9 cellular contexts compared by ENCODE assay signal in the genomic region with DNA sequence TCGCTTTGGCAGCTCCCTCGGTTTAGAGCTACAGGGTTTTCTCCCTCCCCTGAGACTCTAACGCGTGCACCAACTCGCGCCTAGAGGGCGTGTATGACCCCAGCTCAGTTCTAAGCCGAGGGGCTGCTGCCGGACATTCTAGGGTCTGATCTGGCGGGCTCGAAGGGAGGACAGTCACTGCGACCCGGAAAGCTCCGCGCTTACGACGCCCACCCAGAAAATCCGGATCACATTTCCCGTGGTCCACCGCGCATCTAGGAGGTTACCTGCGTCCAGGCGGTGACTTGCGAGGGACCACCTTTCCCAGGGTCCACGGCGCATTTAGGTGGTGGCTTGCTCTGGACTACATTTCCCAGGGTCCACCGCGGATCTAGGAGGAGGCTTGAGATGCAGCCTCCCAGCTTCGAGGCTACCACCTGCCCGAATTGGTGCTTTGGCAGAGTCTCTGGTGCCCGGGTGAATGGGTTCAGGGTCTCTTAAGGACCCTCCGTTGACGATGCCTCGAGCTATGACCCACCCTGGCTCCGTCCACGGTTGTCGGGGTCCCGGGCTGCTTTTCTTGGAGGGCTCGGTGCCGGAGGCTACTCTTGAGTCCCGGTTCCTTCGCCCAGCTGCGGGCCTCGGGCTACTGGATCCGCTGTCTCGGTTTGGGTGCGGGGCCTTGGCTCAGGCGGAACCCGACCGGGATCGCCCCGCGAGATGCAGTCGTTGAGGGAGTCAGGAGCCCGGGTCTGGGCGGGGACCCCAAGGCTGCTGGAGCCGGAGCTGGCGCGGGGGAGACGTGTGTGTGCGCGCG. TPM values are rescaled to one million over a fixed set of nuclear protein-coding genes. Genes with fewer than 3 reads are reported as not detected.
DNase-seq lines count a peak whose midpoint lies in the region; ATAC-seq, FAIRE-seq and TF ChIP-seq lines count a peak whose summit lies in the region.
"Had no signal": no experiment of that assay in that cellular context is flagged by ENCODE, and none has a peak within 500 bp of the region (broad histone marks: within the 10 kb centered on the region; RNA-seq: fewer than 3 reads in every experiment).

No MANE protein-coding gene starts in this region.

- H3K27me3 ChIP-seq in keratinocyte (ENCODE audit: control insufficient read depth, extremely low read depth, insufficient read depth, low read length) (peaks cover 24% of the 10 kb centered on the region), suprapubic skin (peaks cover 6% of the 10 kb centered on the region)

- ATAC-seq in HG03521 (IDR thresholded peaks at IDR 0.05; ENCODE audit: unreplicated experiment) (no peak), HG02623 (IDR thresholded peaks at IDR 0.05; ENCODE audit: unreplicated experiment) (no peak)

- no peak for TF ChIP-seq POLR2A in suprapubic skin (IDR thresholded peaks at IDR 0.05)

- H3K4me1 Mint-ChIP-seq in chondrocyte (ENCODE audit: low read depth), result peaks cover 6% of the 10 kb centered on the region

- H3K9me3 ChIP-seq in keratinocyte (ENCODE audit: control insufficient read depth, low read depth, low read length), result peaks cover 10% of the 10 kb centered on the region
- peaks cover 5% of the 10 kb centered on the region for H3K9me3 ChIP-seq in suprapubic skin

- dilution Hi-C loops in keratinocyte (cut with MboI; ENCODE audit: extremely low pct_ligation_motif_present, low sequenced_read_pairs), result no loop called here

- no peak for DNase-seq in chondrocyte (ENCODE audit: low spot score)
- no peak for DNase-seq in keratinocyte (ENCODE audit: low read depth, low spot score)
- peak in 1 of 2 donors; percentile 71 for DNase-seq in suprapubic skin (ENCODE audit: low spot score in 2 of 2)
- no peak for DNase-seq in OCI-M2 (lab: John Stamatoyannopoulos, UW; ENCODE audit: unreplicated experiment)
- no peak for DNase-seq in AML-193 (lab: John Stamatoyannopoulos, UW)
- DNase-seq: RPMI8226 had no signal

- H3K27ac ChIP-seq in keratinocyte (ENCODE audit: control insufficient read depth, insufficient read depth, low read length), result no peak overlapping the region
- H3K27ac ChIP-seq in suprapubic skin, result no peak overlapping the region

- H3K27ac Mint-ChIP-seq in chondrocyte (ENCODE audit: unreplicated experiment), result no peak overlapping the region

- H3K4me1 ChIP-seq in keratinocyte (ENCODE audit: control insufficient read depth, extremely low read depth, insufficient read depth, low read length), result no peaks in the 10 kb centered on the region
- peaks cover 13% of the 10 kb centered on the region for H3K4me1 ChIP-seq in suprapubic skin

- H3K4me3 ChIP-seq in keratinocyte (ENCODE audit: control insufficient read depth in 2 of 3, extremely low read depth in 1 of 3, insufficient read depth in 2 of 3, low read depth in 1 of 3, low read length in 3 of 3) (no peak overlapping the region), suprapubic skin (peak overlapping the region; percentile 40)

- peak overlapping the region; percentile 27 for H3K4me2 ChIP-seq in keratinocyte (ENCODE audit: control insufficient read depth, extremely low read depth, insufficient read depth, low read depth, low read length)

- H3K36me3 ChIP-seq in keratinocyte (ENCODE audit: control insufficient read depth in 2 of 2, extremely low read depth in 1 of 2, insufficient read depth in 2 of 2, low read length in 2 of 2) (no peaks in the 10 kb centered on the region), suprapubic skin (no peaks in the 10 kb centered on the region)

- no peaks in the 10 kb centered on the region for H4K20me1 ChIP-seq in keratinocyte (ENCODE audit: control insufficient read depth, extremely low read depth, insufficient read depth, low read length)

- H3K79me2 ChIP-seq in keratinocyte (ENCODE audit: control insufficient read depth, insufficient read depth, low read length), result no peaks in the 10 kb centered on the region

- WGBS in suprapubic skin, result 0% methylated on average over 4 of the region's 63 CpGs

- no peak overlapping the region for H3K9ac ChIP-seq in keratinocyte (ENCODE audit: control insufficient read depth, extremely low read depth, insufficient read depth, low read length)

- peaks cover 2% of the 10 kb centered on the region for H3K27me3 Mint-ChIP-seq in chondrocyte (ENCODE audit: low read depth)

- no peaks in the 10 kb centered on the region for H3K9me1 ChIP-seq in keratinocyte (ENCODE audit: control insufficient read depth, extremely low read depth, insufficient read depth, low read length)

- no peak for TF ChIP-seq EP300 in Ishikawa (IDR thresholded peaks at IDR 0.05; ENCODE audit: borderline replicate concordance)
- TF ChIP-seq EP300 in suprapubic skin (IDR thresholded peaks at IDR 0.05), result no peak

- no peak for TF ChIP-seq RAD21 in Ishikawa (IDR thresholded peaks at IDR 0.05; ENCODE audit: low read depth)

- no peak for TF ChIP-seq CTCF in chondrocyte (IDR thresholded peaks at IDR 0.05)
- no peak for TF ChIP-seq CTCF in keratinocyte (optimal IDR thresholded peaks at IDR 0.05 in 1 of 3, IDR thresholded peaks at IDR 0.05 in 1 of 3, conservative IDR thresholded peaks at IDR 0.05 in 1 of 3; ENCODE audit: extremely low read depth in 1 of 3, insufficient read depth in 2 of 3, low read length in 3 of 3)
- no peak for TF ChIP-seq CTCF in suprapubic skin (IDR thresholded peaks at IDR 0.05)

- no peak for FAIRE-seq in keratinocyte (lab: Jason Lieb, UNC)

- H2AFZ ChIP-seq in keratinocyte (ENCODE audit: control insufficient read depth, low read length), result peak overlapping the region; percentile 58

- peaks cover 2% of the 10 kb centered on the region for H3K36me3 Mint-ChIP-seq in chondrocyte (ENCODE audit: low read depth)

- peak overlapping the region; percentile 54 for H3K4me3 Mint-ChIP-seq in chondrocyte (ENCODE audit: unreplicated experiment)

- peaks cover 6% of the 10 kb centered on the region for H3K9me3 Mint-ChIP-seq in chondrocyte (ENCODE audit: low read depth)

TF ChIP-seq in Ishikawa, 13 proteins besides CTCF, POLR2A, EP300 and RAD21:
- TF ChIP-seq CREB1 (IDR thresholded peaks at IDR 0.05; ENCODE audit: low read depth), result no peak
- TF ChIP-seq MAX (IDR thresholded peaks at IDR 0.05), result 0 out of 2 replicates have a peak, but pooled peaks have one; percentile 50
- no peak for TF ChIP-seq CEBPB (IDR thresholded peaks at IDR 0.05)

RNA-seq across cellular contexts. Expression of gene ZNF146, which starts 30.5 kb away (rescaled TPM):
- 62.2 to 69.0 TPM (median 63.8 TPM) in 3 replicates for total RNA-seq in chondrocyte
- polyA plus RNA-seq in keratinocyte, result 45.5 to 82.6 TPM (median 67.3 TPM) in 3 replicates
- polyA plus RNA-seq in keratinocyte (2011; ENCODE audit: low read depth), result 47.2 TPM
- 50.4 and 82.4 TPM in 2 replicates for polyA plus RNA-seq in keratinocyte (2011; cell fraction: cytosol; rRNA removed)
- polyA plus RNA-seq in keratinocyte (2011; cell fraction: nucleus; rRNA removed), result 54.1 and 66.1 TPM in 2 replicates
- polyA plus RNA-seq in keratinocyte (2012; ENCODE audit: low replicate concordance), result 41.6 and 69.7 TPM in 2 replicates
- polyA minus RNA-seq in keratinocyte, result 4.2 to 54.6 TPM (median 20.1 TPM) in 3 replicates
- polyA minus RNA-seq in keratinocyte (2011; cell fraction: cytosol; rRNA and poly(A)+ RNA removed), result 47.6 TPM
- polyA minus RNA-seq in keratinocyte (2011; cell fraction: nucleus; rRNA and poly(A)+ RNA removed), result 24.8 and 62.8 TPM in 2 replicates
- 10 to 100 TPM; 60.2 to 70.4 (median 64.3) TPM for total RNA-seq in suprapubic skin

RNA-seq across cellular contexts. Expression of gene ZNF565, which starts 30.9 kb away (rescaled TPM):
- 4.9 to 7.3 TPM (median 7.2 TPM) in 3 replicates for total RNA-seq in chondrocyte
- 2.0 to 3.5 TPM (median 2.3 TPM) in 3 replicates for polyA plus RNA-seq in keratinocyte
- 3.0 TPM for polyA plus RNA-seq in keratinocyte (2011; ENCODE audit: low read depth)
- 1.1 and 2.0 TPM in 2 replicates for polyA plus RNA-seq in keratinocyte (2011; cell fraction: cytosol; rRNA removed)
- 6.9 and 7.1 TPM in 2 replicates for polyA plus RNA-seq in keratinocyte (2011; cell fraction: nucleus; rRNA removed)
- 1.6 and 3.3 TPM in 2 replicates for polyA plus RNA-seq in keratinocyte (2012; ENCODE audit: low replicate concordance)
- polyA minus RNA-seq in keratinocyte, result 1.3 to 5.6 TPM (median 5.1 TPM) in 3 replicates
- polyA minus RNA-seq in keratinocyte (2011; cell fraction: cytosol; rRNA and poly(A)+ RNA removed), result not detected
- 1.8 and 5.0 TPM in 2 replicates for polyA minus RNA-seq in keratinocyte (2011; cell fraction: nucleus; rRNA and poly(A)+ RNA removed)
- 1 to 10 TPM; 3.6 to 9.8 (median 6.2) TPM for total RNA-seq in suprapubic skin
